ENCODE assay signal across 26 cellular contexts in genomic region chr3:49153349-49153912, GRCh38. TPM values are rescaled to one million over a fixed set of nuclear protein-coding genes. Genes with fewer than 3 reads are reported as not detected.
"Had no signal": no experiment of that assay in that cellular context is flagged by ENCODE, and none has a peak within 500 bp of the region (broad histone marks: within the 10 kb centered on the region; RNA-seq: fewer than 3 reads in every experiment).

No MANE protein-coding gene starts in this region.

- H3K27me3 ChIP-seq: dorsolateral prefrontal cortex, gastrocnemius medialis, hepatocyte, right atrium auricular region, suprapubic skin, tibial artery, upper lobe of right lung had no signal

- H3K4me1 ChIP-seq: gastrocnemius medialis, right atrium auricular region, suprapubic skin, tibial artery, upper lobe of right lung had no signal

- H3K4me3 ChIP-seq: coronary artery, dorsolateral prefrontal cortex, gastrocnemius medialis, hepatocyte, right atrium auricular region, smooth muscle cell, suprapubic skin, tibial artery, upper lobe of right lung had no signal

- H3K36me3 ChIP-seq: gastrocnemius medialis, right atrium auricular region, suprapubic skin, tibial artery, upper lobe of right lung had no signal

- H3K27ac ChIP-seq: coronary artery, dorsolateral prefrontal cortex, gastrocnemius medialis, hepatocyte, right atrium auricular region, suprapubic skin, tibial artery, upper lobe of right lung had no signal

- H3K9me3 ChIP-seq: gastrocnemius medialis, right atrium auricular region, suprapubic skin, tibial artery, upper lobe of right lung had no signal

- H2AFZ ChIP-seq: hepatocyte had no signal

- ATAC-seq: activated CD4-positive, alpha-beta T cell treated with anti-CD3 and anti-CD28 coated beads for 36 hours; activated CD8-positive, alpha-beta memory T cell treated with anti-CD3 and anti-CD28 coated beads, Interleukin-2, amount 10 ng/mL, durations not matched to agents 7 days and 5 days; activated CD8-positive, alpha-beta T cell treated with anti-CD3 and anti-CD28 coated beads, Interleukin-2, amount 10 ng/mL, durations not matched to agents 7 days and 5 days; gastrocnemius medialis; left cardiac atrium; left ventricle myocardium superior; stimulated activated memory B cell treated with anti-CD40 and anti-IgM and Interleukin-4, amounts not matched to agents 10 μg/mL and 1 μg/mL and 100 μg/mL, for 72 hours; upper lobe of right lung had no signal

- DNase-seq: activated CD4-positive, alpha-beta T cell treated with anti-CD3 and anti-CD28 coated beads for 36 hours; activated CD4-positive, CD25-positive, alpha-beta regulatory T cell; activated CD8-positive, alpha-beta memory T cell treated with anti-CD3 and anti-CD28 coated beads, Interleukin-2, amount 10 ng/mL, durations not matched to agents 7 days and 5 days; activated CD8-positive, alpha-beta T cell treated with anti-CD3 and anti-CD28 coated beads, Interleukin-2, amount 10 ng/mL, durations not matched to agents 7 days and 5 days; activated T-cell treated with anti-CD3 and anti-CD28 coated beads, Interleukin-2, amount 50 U/mL, for 48 hours; anterior cingulate cortex; dorsolateral prefrontal cortex; effector memory CD4-positive, alpha-beta T cell; gastrocnemius medialis; glutamatergic neuron; islet precursor cell; left cardiac atrium; left ventricle myocardium superior; nucleus accumbens; stimulated activated CD4-positive, alpha-beta T cell treated with anti-CD3 and anti-CD28 coated beads, Interleukin-1b, Interleukin-23, amount 100 ng/mL, for 48 hours; stimulated activated CD4-positive, alpha-beta T cell treated with anti-CD3 and anti-CD28 coated beads, Interleukin-4, amount 100 ng/mL, for 4 hours; stimulated activated CD8-positive, alpha-beta memory T cell treated with anti-CD3 and anti-CD28 coated beads, Interleukin-4, amount 100 ng/mL, for 48 hours; T-helper 1 cell; tibial artery; upper lobe of right lung had no signal

- H3K4me2 ChIP-seq: hepatocyte, smooth muscle cell had no signal

RNA-seq across cellular contexts. Expression of gene LAMB2, which starts 20.6 kb away (rescaled TPM):
- total RNA-seq: activated CD8-positive, alpha-beta memory T cell treated with anti-CD3 and anti-CD28 coated beads, Interleukin-2, amount 10 ng/mL, durations not matched to agents 7 days and 5 days had no signal
